ENCODE assay signal across 21 cellular contexts in the genomic region with DNA sequence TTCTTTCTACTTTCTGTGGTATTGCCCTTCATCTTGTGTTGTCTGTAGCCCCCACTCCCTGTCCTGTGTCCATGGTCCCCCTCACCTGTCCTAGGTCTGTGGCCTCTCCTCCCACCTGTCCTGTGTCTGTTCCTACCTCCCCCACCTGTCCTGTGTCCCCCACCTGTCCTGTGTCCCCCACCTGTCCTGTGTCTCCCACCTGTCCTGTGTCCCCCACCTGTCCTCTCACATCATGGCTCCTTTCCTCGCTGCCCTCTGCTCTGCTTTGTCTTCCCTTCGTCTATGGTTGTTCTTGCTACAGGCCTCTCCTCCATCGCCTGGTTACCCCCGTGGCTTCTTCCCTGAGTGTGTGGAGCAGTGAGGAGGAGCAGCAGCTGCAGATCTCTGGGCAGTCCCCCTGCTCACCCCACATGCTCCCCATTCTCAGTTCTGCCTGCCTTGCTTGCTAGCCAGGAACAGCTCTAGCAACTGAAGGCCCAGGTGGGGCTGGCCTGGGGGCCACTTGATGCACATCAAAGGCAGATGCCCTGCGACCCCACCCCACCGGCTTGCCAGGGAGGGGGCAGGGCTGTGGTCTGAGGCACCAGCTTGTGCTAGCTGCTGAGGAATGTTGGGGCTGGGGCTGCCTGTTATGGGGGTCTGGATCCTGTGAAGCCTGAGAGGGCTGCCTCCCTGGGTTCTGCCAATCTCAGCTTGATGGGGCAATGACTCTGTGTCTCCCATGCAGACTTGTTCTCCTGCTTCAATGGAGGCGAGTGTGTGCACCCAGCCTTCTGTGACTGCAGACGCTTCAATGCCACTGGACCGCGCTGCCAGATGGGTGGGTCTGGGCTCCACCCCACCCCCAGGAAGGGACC. TPM values are rescaled to one million over a fixed set of nuclear protein-coding genes. Genes with fewer than 3 reads are reported as not detected.
"Had no signal": no experiment of that assay in that cellular context is flagged by ENCODE, and none has a peak within 500 bp of the region (broad histone marks: within the 10 kb centered on the region; RNA-seq: fewer than 3 reads in every experiment).

No MANE protein-coding gene starts in this region.

- H3K36me3 Mint-ChIP-seq: activated naive CD4-positive, alpha-beta T cell treated with anti-CD3 and anti-CD28 coated beads, Interleukin-2, amount 50 U/mL, for 24 hours; T-cell had no signal

- H3K27ac Mint-ChIP-seq: activated CD4-positive, alpha-beta memory T cell treated with anti-CD3 and anti-CD28 coated beads, Interleukin-2, amount 10 ng/mL, durations not matched to agents 7 days and 5 days; activated CD4-positive, alpha-beta T cell treated with anti-CD3 and anti-CD28 coated beads for 36 hours; activated naive CD4-positive, alpha-beta T cell treated with anti-CD3 and anti-CD28 coated beads, Interleukin-2, amount 50 U/mL, for 24 hours; endodermal cell; memory B cell; T-cell had no signal

- DNase-seq: activated CD4-positive, alpha-beta memory T cell treated with anti-CD3 and anti-CD28 coated beads, Interleukin-2, amount 10 ng/mL, durations not matched to agents 7 days and 5 days; activated CD4-positive, alpha-beta T cell treated with anti-CD3 and anti-CD28 coated beads for 36 hours; activated CD8-positive, alpha-beta memory T cell treated with anti-CD3 and anti-CD28 coated beads, Interleukin-2, amount 50 U/mL, for 48 hours; endodermal cell; left lung; pancreas; retina; substantia nigra; T-cell; trophoblast cell; WERI-Rb-1 had no signal

- H3K4me3 Mint-ChIP-seq: activated CD4-positive, alpha-beta memory T cell treated with anti-CD3 and anti-CD28 coated beads, Interleukin-2, amount 10 ng/mL, durations not matched to agents 7 days and 5 days; activated CD4-positive, alpha-beta T cell treated with anti-CD3 and anti-CD28 coated beads for 36 hours; activated naive CD4-positive, alpha-beta T cell treated with anti-CD3 and anti-CD28 coated beads, Interleukin-2, amount 50 U/mL, for 24 hours; endodermal cell; memory B cell; T-cell had no signal

- H3K36me3 ChIP-seq: breast epithelium, left lung, pancreas, WERI-Rb-1 had no signal

- H3K4me1 Mint-ChIP-seq: activated naive CD4-positive, alpha-beta T cell treated with anti-CD3 and anti-CD28 coated beads, Interleukin-2, amount 50 U/mL, for 24 hours; T-cell had no signal

- H3K27me3 ChIP-seq: pancreas had no signal

- H3K27ac ChIP-seq: breast epithelium, left lung, pancreas, SK-N-MC, skin epidermis, WERI-Rb-1 had no signal

- H3K9me3 Mint-ChIP-seq: activated CD4-positive, alpha-beta memory T cell treated with anti-CD3 and anti-CD28 coated beads, Interleukin-2, amount 10 ng/mL, durations not matched to agents 7 days and 5 days; activated naive CD4-positive, alpha-beta T cell treated with anti-CD3 and anti-CD28 coated beads, Interleukin-2, amount 50 U/mL, for 24 hours; endodermal cell; memory B cell; T-cell had no signal

- ATAC-seq: activated CD4-positive, alpha-beta T cell treated with anti-CD3 and anti-CD28 coated beads for 36 hours; left lung had no signal

- H3K9me3 ChIP-seq: breast epithelium, left lung, pancreas had no signal

- H3K4me1 ChIP-seq: breast epithelium, left lung, pancreas had no signal

- H3K4me3 ChIP-seq: breast epithelium, left lung, pancreas, SK-N-MC, skin epidermis had no signal

RNA-seq across cellular contexts. Expression of a gene that starts 5.6 kb away (rescaled TPM):
- total RNA-seq: activated CD4-positive, alpha-beta memory T cell treated with anti-CD3 and anti-CD28 coated beads, Interleukin-2, amount 10 ng/mL, durations not matched to agents 7 days and 5 days; activated CD4-positive, alpha-beta T cell treated with anti-CD3 and anti-CD28 coated beads for 36 hours; breast epithelium; chondrocyte; dermis microvascular lymphatic vessel endothelial cell; fibroblast of villous mesenchyme; left lung; pancreas; T-cell had no signal
- polyA plus RNA-seq: esophagus, neural cell, pancreas had no signal

RNA-seq across cellular contexts. Expression of a gene that starts 8.4 kb away (rescaled TPM):
- total RNA-seq: activated CD4-positive, alpha-beta memory T cell treated with anti-CD3 and anti-CD28 coated beads, Interleukin-2, amount 10 ng/mL, durations not matched to agents 7 days and 5 days; activated CD4-positive, alpha-beta T cell treated with anti-CD3 and anti-CD28 coated beads for 36 hours; dermis microvascular lymphatic vessel endothelial cell; fibroblast of villous mesenchyme; T-cell had no signal
